ENCODE assay signal across 1 cellular context in the genomic region with DNA sequence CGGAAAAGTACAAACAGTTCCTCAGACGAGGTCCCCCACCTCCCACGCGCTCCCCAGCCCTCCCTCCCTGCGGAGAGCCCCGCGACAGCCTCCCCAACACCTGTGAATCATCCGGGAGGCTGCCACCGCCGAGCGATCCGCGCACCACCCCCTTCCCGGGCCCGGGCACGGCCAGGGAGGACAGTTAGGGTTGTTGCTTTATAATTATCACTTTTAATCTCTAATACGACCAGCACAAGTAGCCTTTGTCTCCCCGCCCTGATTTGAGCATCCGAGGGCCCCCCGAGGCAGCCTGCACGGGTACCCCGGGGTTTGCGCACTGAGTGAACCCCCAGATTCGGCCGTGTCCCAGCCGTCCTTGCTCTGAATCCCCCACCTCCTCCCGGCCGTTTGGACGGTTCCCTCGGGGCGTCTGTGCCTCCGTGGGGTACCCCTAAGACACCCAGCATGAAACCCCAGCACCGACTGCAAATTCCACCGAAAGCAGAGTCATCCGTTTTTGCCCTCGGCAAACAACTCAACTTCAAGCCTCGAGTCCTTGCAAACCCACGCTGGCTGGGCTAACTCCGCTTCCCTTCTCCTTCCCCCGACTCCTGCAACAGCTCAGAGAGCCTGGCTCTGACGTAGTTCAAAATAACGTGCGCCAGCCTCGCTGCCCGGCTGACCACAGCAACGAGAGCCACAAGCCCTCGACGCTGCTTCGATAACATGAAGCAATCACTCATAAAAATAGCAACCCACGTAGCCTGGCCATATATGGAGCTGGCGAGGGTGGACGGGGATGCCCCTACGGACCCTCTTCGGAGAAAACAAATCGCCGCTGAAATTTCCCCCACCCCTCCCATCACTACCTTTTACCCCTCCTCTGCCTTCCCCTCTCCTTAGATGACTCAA.
TF ChIP-seq lines count a peak whose summit lies in the region.

No MANE protein-coding gene starts in this region.

TF ChIP-seq in GM12878, 131 proteins besides CTCF, POLR2A, EP300 and RAD21 (continued from another document):
- TF ChIP-seq, protein P1, sequence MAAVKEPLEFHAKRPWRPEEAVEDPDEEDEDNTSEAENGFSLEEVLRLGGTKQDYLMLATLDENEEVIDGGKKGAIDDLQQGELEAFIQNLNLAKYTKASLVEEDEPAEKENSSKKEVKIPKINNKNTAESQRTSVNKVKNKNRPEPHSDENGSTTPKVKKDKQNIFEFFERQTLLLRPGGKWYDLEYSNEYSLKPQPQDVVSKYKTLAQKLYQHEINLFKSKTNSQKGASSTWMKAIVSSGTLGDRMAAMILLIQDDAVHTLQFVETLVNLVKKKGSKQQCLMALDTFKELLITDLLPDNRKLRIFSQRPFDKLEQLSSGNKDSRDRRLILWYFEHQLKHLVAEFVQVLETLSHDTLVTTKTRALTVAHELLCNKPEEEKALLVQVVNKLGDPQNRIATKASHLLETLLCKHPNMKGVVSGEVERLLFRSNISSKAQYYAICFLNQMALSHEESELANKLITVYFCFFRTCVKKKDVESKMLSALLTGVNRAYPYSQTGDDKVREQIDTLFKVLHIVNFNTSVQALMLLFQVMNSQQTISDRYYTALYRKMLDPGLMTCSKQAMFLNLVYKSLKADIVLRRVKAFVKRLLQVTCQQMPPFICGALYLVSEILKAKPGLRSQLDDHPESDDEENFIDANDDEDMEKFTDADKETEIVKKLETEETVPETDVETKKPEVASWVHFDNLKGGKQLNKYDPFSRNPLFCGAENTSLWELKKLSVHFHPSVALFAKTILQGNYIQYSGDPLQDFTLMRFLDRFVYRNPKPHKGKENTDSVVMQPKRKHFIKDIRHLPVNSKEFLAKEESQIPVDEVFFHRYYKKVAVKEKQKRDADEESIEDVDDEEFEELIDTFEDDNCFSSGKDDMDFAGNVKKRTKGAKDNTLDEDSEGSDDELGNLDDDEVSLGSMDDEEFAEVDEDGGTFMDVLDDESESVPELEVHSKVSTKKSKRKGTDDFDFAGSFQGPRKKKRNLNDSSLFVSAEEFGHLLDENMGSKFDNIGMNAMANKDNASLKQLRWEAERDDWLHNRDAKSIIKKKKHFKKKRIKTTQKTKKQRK (IDR thresholded peaks at IDR 0.05; ENCODE audit: low read depth, low read length) = no peak
- TF ChIP-seq CREB1 (IDR thresholded peaks at IDR 0.05; ENCODE audit: low read depth) (0 out of 2 replicates have a peak, but pooled peaks have one; percentile 12), CHD4 (IDR thresholded peaks at IDR 0.05) (no peak)
- TF ChIP-seq, protein P2, sequence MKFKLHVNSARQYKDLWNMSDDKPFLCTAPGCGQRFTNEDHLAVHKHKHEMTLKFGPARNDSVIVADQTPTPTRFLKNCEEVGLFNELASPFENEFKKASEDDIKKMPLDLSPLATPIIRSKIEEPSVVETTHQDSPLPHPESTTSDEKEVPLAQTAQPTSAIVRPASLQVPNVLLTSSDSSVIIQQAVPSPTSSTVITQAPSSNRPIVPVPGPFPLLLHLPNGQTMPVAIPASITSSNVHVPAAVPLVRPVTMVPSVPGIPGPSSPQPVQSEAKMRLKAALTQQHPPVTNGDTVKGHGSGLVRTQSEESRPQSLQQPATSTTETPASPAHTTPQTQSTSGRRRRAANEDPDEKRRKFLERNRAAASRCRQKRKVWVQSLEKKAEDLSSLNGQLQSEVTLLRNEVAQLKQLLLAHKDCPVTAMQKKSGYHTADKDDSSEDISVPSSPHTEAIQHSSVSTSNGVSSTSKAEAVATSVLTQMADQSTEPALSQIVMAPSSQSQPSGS (IDR thresholded peaks at IDR 0.05; ENCODE audit: low read length) = no peak
